ENCODE assay signal across 8 cellular contexts in genomic region chr9:129610473-129611301, GRCh38. TPM values are rescaled to one million over a fixed set of nuclear protein-coding genes. Genes with fewer than 3 reads are reported as not detected.
A peak's percentile ranks its signal among the peaks of the same experiment; 100 is the strongest.
DNase-seq lines count a peak whose midpoint lies in the region; ATAC-seq and TF ChIP-seq lines count a peak whose summit lies in the region.

No MANE protein-coding gene starts in this region.

- H3K36me3 Mint-ChIP-seq in endodermal cell (ENCODE audit: low read depth): no peaks in the 10 kb centered on the region

- DNase-seq in DND-41 (peak; percentile 77), NOMO-1 treated with dmso at 0.1 percent for 144 hours (lab: John Stamatoyannopoulos, UW; ENCODE audit: unreplicated experiment) (peak; percentile 41), endodermal cell (peak; percentile 97), midbrain (lab: John Stamatoyannopoulos, UW) (peak; percentile 50)
- peak; percentile 89 for DNase-seq in activated CD8-positive, alpha-beta memory T cell treated with anti-CD3 and anti-CD28 coated beads, Interleukin-2, amount 50 U/mL, for 48 hours
- peak; percentile 63 to 65 for DNase-seq in stimulated activated CD8-positive, alpha-beta memory T cell treated with anti-CD3 and anti-CD28 coated beads, Interleukin-2, amount 100 ng/mL, for 48 hours (ENCODE audit: low read depth in 2 of 2)

- H3K27ac ChIP-seq in DND-41 (ENCODE audit: low read length) (peak overlapping the region; percentile 47; the same call in 1 of the 2 replicates), endodermal cell (ENCODE audit: low read depth, low read length) (peak overlapping the region; percentile 72)

- H3K27me3 Mint-ChIP-seq in endodermal cell (ENCODE audit: insufficient read depth): peaks cover 9% of the 10 kb centered on the region

- peak overlapping the region; percentile 77 for H2AFZ ChIP-seq in DND-41 (ENCODE audit: low read depth, low read length)

- no peaks in the 10 kb centered on the region for H3K9me3 Mint-ChIP-seq in endodermal cell

- H4K20me1 ChIP-seq in DND-41 (ENCODE audit: insufficient read depth, low read length): no peaks in the 10 kb centered on the region

- peaks cover 20% of the 10 kb centered on the region for H3K4me1 ChIP-seq in DND-41 (ENCODE audit: insufficient read depth, low read length)
- H3K4me1 ChIP-seq in endodermal cell (ENCODE audit: control insufficient read depth, insufficient read depth, low read length): no peaks in the 10 kb centered on the region

- peak overlapping the region; percentile 29 to 59; a peak in 3 of 4 replicates for H3K4me3 ChIP-seq in DND-41 (ENCODE audit: low read depth in 1 of 2, low read length in 2 of 2)
- peak overlapping the region; percentile 75 for H3K4me3 ChIP-seq in endodermal cell (ENCODE audit: low read length)

- H3K27me3 ChIP-seq in DND-41 (ENCODE audit: insufficient read depth, low read length, poor library complexity) (no peaks in the 10 kb centered on the region), endodermal cell (ENCODE audit: control insufficient read depth, insufficient read depth, low read length, poor library complexity, severe bottlenecking) (no peaks in the 10 kb centered on the region)

- H3K9ac ChIP-seq in DND-41 (ENCODE audit: low read depth, low read length): peak overlapping the region; percentile 66
- no peak overlapping the region for H3K9ac ChIP-seq in endodermal cell (ENCODE audit: extremely low read depth, low read length, poor library complexity, severe bottlenecking)

- ATAC-seq in DND-41 (ENCODE audit: insufficient read depth, low read depth) (peak; percentile 82), HG02759 (IDR thresholded peaks at IDR 0.05; ENCODE audit: unreplicated experiment) (peak; percentile 59), HG03097 (IDR thresholded peaks at IDR 0.05; ENCODE audit: low FRiP score, unreplicated experiment) (no peak)

- peak overlapping the region; percentile 68 for H3K4me3 Mint-ChIP-seq in endodermal cell

- H3K4me1 Mint-ChIP-seq in endodermal cell: peaks cover 9% of the 10 kb centered on the region

- H3K79me2 ChIP-seq in DND-41 (ENCODE audit: insufficient read depth, low read length): no peaks in the 10 kb centered on the region

- H3K27ac Mint-ChIP-seq in endodermal cell: peak overlapping the region; percentile 74

- H3K9me3 ChIP-seq in DND-41 (ENCODE audit: insufficient read depth, low read length, severe bottlenecking): no peaks in the 10 kb centered on the region
- no peaks in the 10 kb centered on the region for H3K9me3 ChIP-seq in endodermal cell (ENCODE audit: control insufficient read depth, low read length)

- H3K36me3 ChIP-seq in DND-41 (ENCODE audit: insufficient read depth, low read length) (no peaks in the 10 kb centered on the region), endodermal cell (ENCODE audit: control insufficient read depth, insufficient read depth, low read length) (no peaks in the 10 kb centered on the region)

- 1% methylated on average over 24 to 66 of the region's 66 CpGs for WGBS in endodermal cell (ENCODE audit: insufficient coverage in 1 of 2, insufficient read length in 1 of 2), 2 experiments

- peak overlapping the region; percentile 96 for H3K4me2 ChIP-seq in DND-41 (ENCODE audit: insufficient read depth, low read length)

- peak; percentile 92 for TF ChIP-seq CTCF in DND-41 (IDR thresholded peaks at IDR 0.05; ENCODE audit: borderline replicate concordance, extremely low read depth, low read length, poor library complexity, severe bottlenecking)
- peak; percentile 92 for TF ChIP-seq CTCF in endodermal cell (conservative IDR thresholded peaks at IDR 0.05)

RNA-seq across cellular contexts. Expression of gene C9orf50, which starts 10.2 kb away (rescaled TPM):
- not detected for total RNA-seq in endodermal cell
- not detected for polyA plus RNA-seq in endodermal cell (2013, experiment 1 of 2)
- not detected for polyA plus RNA-seq in endodermal cell (2013, experiment 2 of 2)

RNA-seq across cellular contexts. Expression of gene NTMT1, which starts 15.3 kb away (rescaled TPM):
- 10 to 100 TPM; 39.6 to 49.1 TPM for total RNA-seq in endodermal cell
- polyA plus RNA-seq in endodermal cell (2013, experiment 1 of 2): 40.4 TPM
- 40.9 TPM for polyA plus RNA-seq in endodermal cell (2013, experiment 2 of 2)

RNA-seq across cellular contexts. Expression of gene ASB6, which starts 31.3 kb away (rescaled TPM):
- 10 to 100 TPM; 19.8 to 20.2 TPM for total RNA-seq in endodermal cell
- polyA plus RNA-seq in endodermal cell (2013, experiment 1 of 2): 17.7 TPM
- 14.9 TPM for polyA plus RNA-seq in endodermal cell (2013, experiment 2 of 2)

RNA-seq across cellular contexts. Expression of gene PRRX2, which starts 54.8 kb away (rescaled TPM):
- total RNA-seq in endodermal cell: 1 to 10 TPM; 1.0 to 3.8 TPM
- 5.4 TPM for polyA plus RNA-seq in endodermal cell (2013, experiment 1 of 2)
- 6.0 TPM for polyA plus RNA-seq in endodermal cell (2013, experiment 2 of 2)

Comparison
In these comparisons a context has a peak if more than half of its experiments do, and no peak if none do; other contexts are left out.
1. DNase-seq: peak in every context shown above with its lines; median percentile 97 in endodermal cell; 89 in activated CD8-positive, alpha-beta memory T cell treated with anti-CD3 and anti-CD28 coated beads, Interleukin-2, amount 50 U/mL, for 48 hours; 77 in DND-41; 64 in stimulated activated CD8-positive, alpha-beta memory T cell treated with anti-CD3 and anti-CD28 coated beads, Interleukin-2, amount 100 ng/mL, for 48 hours; 50 in midbrain; 41 in NOMO-1 treated with dmso at 0.1 percent for 144 hours.